26 cellular contexts compared by ENCODE assay signal in genomic region chr19:16799740-16800139, GRCh38.
"Had no signal": no experiment of that assay in that cellular context is flagged by ENCODE, and none has a peak within 500 bp of the region (broad histone marks: within the 10 kb centered on the region; RNA-seq: fewer than 3 reads in every experiment).

No MANE protein-coding gene starts in this region.

- H3K4me3 ChIP-seq: colonic mucosa, coronary artery, dorsolateral prefrontal cortex, esophagus muscularis mucosa, esophagus squamous epithelium, gastrocnemius medialis, gastroesophageal sphincter, heart left ventricle had no signal

- H3K4me1 ChIP-seq: colonic mucosa, esophagus muscularis mucosa, esophagus squamous epithelium, foreskin keratinocyte, gastrocnemius medialis, gastroesophageal sphincter had no signal

- H3K27me3 ChIP-seq: colonic mucosa, dorsolateral prefrontal cortex, esophagus muscularis mucosa, esophagus squamous epithelium, foreskin keratinocyte, gastrocnemius medialis, gastroesophageal sphincter, heart left ventricle had no signal

- H3K9me3 ChIP-seq: colonic mucosa, esophagus muscularis mucosa, gastrocnemius medialis, gastroesophageal sphincter had no signal

- FAIRE-seq: colon, endometrium, endothelial cell of umbilical vein, frontal cortex had no signal

- H3K27ac ChIP-seq: colonic mucosa, coronary artery, dorsolateral prefrontal cortex, epithelial cell of prostate, esophagus muscularis mucosa, esophagus squamous epithelium, foreskin keratinocyte, gastrocnemius medialis, gastroesophageal sphincter, heart left ventricle had no signal

- DNase-seq: colonic mucosa; cortex of kidney; dermis blood vessel endothelial cell; dorsolateral prefrontal cortex; effector CD4-positive, alpha-beta T cell; effector CD8-positive, alpha-beta T cell; effector memory CD4-positive, alpha-beta T cell; effector memory CD8-positive, alpha-beta T cell; endodermal cell; erythroblast; esophagus squamous epithelium; foreskin fibroblast; foreskin keratinocyte; foreskin melanocyte; gastrocnemius medialis; glutamatergic neuron; heart left ventricle had no signal

- ATAC-seq: effector memory CD8-positive, alpha-beta T cell; esophagus mucosa; foreskin keratinocyte; gastrocnemius medialis; gastroesophageal sphincter; heart left ventricle had no signal

- H3K36me3 ChIP-seq: colonic mucosa, esophagus muscularis mucosa, esophagus squamous epithelium, gastrocnemius medialis, gastroesophageal sphincter, heart left ventricle had no signal
